In genomic region chr3:28326458-28326926, GRCh38 we compare ENCODE assay signal across 10 cellular contexts. TPM values are rescaled to one million over a fixed set of nuclear protein-coding genes. Genes with fewer than 3 reads are reported as not detected.
A peak's percentile ranks its signal among the peaks of the same experiment; 100 is the strongest.
DNase-seq lines count a peak whose midpoint lies in the region; ATAC-seq, FAIRE-seq and TF ChIP-seq lines count a peak whose summit lies in the region.
"Had no signal": no experiment of that assay in that cellular context is flagged by ENCODE, and none has a peak within 500 bp of the region (broad histone marks: within the 10 kb centered on the region; RNA-seq: fewer than 3 reads in every experiment).

No MANE protein-coding gene starts in this region.

- no peak for FAIRE-seq in HTR-8/SVneo (lab: Jason Lieb, UNC)
- FAIRE-seq: islet of Langerhans had no signal

- peak overlapping the region in 3 of 10 donors; percentile 2 to 17 (median 7) for H3K4me3 Mint-ChIP-seq in naive thymus-derived CD8-positive, alpha-beta T cell

- peaks cover 0 to 40% (median 0%) of the 10 kb centered on the region in 3 donors for H3K36me3 Mint-ChIP-seq in naive thymus-derived CD8-positive, alpha-beta T cell

- H3K27ac Mint-ChIP-seq in naive thymus-derived CD8-positive, alpha-beta T cell = peak overlapping the region in 6 of 10 donors; percentile 0 to 67 (median 17)

- ATAC-seq in GM19025 (IDR thresholded peaks at IDR 0.05; ENCODE audit: low read depth, unreplicated experiment) (peak; percentile 77), HG02798 (IDR thresholded peaks at IDR 0.05; ENCODE audit: poor library complexity, unreplicated experiment) (peak; percentile 89), SK-N-SH treated with all-trans-retinoic acid at 6 μM for 48 hours (peak; percentile 56)
- ATAC-seq in naive thymus-derived CD8-positive, alpha-beta T cell = peak; percentile 45 to 63
- ATAC-seq: HCT116 had no signal

- H3K4me1 Mint-ChIP-seq in naive thymus-derived CD8-positive, alpha-beta T cell = peaks cover 0 to 31% (median 4%) of the 10 kb centered on the region in 4 donors

- DNase-seq in naive thymus-derived CD8-positive, alpha-beta T cell = peak in 2 of 10 donors; percentile 17 to 49
- DNase-seq in HTR-8/SVneo (ENCODE audit: insufficient read length, low spot score) (no peak), GM19240 (ENCODE audit: insufficient read length, low spot score) (no peak), erythroblast (lab: John Stamatoyannopoulos, UW) (no peak), mucosa of gallbladder (ENCODE audit: low spot score) (no peak)

- H3K9me3 Mint-ChIP-seq in naive thymus-derived CD8-positive, alpha-beta T cell = no peaks in the 10 kb centered on the region

- no peak for TF ChIP-seq POLR2A in erythroblast (IDR thresholded peaks at IDR 0.05; ENCODE audit: low read length)

- no peaks in the 10 kb centered on the region for H3K27me3 Mint-ChIP-seq in naive thymus-derived CD8-positive, alpha-beta T cell

- POLR2A ChIA-PET in naive thymus-derived CD8-positive, alpha-beta T cell (lab: Charles Lee) = interaction anchor here (0.7 to 1.6 kb wide), 2 partner anchors 23 to 604 kb away, joined by 6 to 7 read pairs; partner anchors contain the start of gene EOMES

TF ChIP-seq in SK-N-SH treated with all-trans-retinoic acid at 6 μM for 48 hours, 23 proteins besides CTCF, POLR2A, EP300 and RAD21:
- TF ChIP-seq RARB (CRISPR knock-in tag; IDR thresholded peaks at IDR 0.05) = no peak
- no peak for TF ChIP-seq ZNF8 (CRISPR knock-in tag; IDR thresholded peaks at IDR 0.05)
- TF ChIP-seq TOX (CRISPR knock-in tag; IDR thresholded peaks at IDR 0.05; ENCODE audit: borderline replicate concordance) = no peak
- no peak for TF ChIP-seq CSDC2 (CRISPR knock-in tag; IDR thresholded peaks at IDR 0.05)
- no peak for TF ChIP-seq ZFP30 (CRISPR knock-in tag; IDR thresholded peaks at IDR 0.05)
- TF ChIP-seq PATZ1 (CRISPR knock-in tag; IDR thresholded peaks at IDR 0.05; ENCODE audit: borderline replicate concordance) = no peak
- no peak for TF ChIP-seq ARNTL (CRISPR knock-in tag; IDR thresholded peaks at IDR 0.05; ENCODE audit: borderline replicate concordance, low read depth)
- TF ChIP-seq, protein P1, sequence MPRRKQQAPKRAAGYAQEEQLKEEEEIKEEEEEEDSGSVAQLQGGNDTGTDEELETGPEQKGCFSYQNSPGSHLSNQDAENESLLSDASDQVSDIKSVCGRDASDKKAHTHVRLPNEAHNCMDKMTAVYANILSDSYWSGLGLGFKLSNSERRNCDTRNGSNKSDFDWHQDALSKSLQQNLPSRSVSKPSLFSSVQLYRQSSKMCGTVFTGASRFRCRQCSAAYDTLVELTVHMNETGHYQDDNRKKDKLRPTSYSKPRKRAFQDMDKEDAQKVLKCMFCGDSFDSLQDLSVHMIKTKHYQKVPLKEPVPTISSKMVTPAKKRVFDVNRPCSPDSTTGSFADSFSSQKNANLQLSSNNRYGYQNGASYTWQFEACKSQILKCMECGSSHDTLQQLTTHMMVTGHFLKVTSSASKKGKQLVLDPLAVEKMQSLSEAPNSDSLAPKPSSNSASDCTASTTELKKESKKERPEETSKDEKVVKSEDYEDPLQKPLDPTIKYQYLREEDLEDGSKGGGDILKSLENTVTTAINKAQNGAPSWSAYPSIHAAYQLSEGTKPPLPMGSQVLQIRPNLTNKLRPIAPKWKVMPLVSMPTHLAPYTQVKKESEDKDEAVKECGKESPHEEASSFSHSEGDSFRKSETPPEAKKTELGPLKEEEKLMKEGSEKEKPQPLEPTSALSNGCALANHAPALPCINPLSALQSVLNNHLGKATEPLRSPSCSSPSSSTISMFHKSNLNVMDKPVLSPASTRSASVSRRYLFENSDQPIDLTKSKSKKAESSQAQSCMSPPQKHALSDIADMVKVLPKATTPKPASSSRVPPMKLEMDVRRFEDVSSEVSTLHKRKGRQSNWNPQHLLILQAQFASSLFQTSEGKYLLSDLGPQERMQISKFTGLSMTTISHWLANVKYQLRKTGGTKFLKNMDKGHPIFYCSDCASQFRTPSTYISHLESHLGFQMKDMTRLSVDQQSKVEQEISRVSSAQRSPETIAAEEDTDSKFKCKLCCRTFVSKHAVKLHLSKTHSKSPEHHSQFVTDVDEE (CRISPR knock-in tag; IDR thresholded peaks at IDR 0.05) = no peak
- TF ChIP-seq ZC3H10 (CRISPR knock-in tag; IDR thresholded peaks at IDR 0.05) = no peak
- no peak for TF ChIP-seq BACH2 (CRISPR knock-in tag; IDR thresholded peaks at IDR 0.05; ENCODE audit: borderline replicate concordance)
- TF ChIP-seq, protein P2, sequence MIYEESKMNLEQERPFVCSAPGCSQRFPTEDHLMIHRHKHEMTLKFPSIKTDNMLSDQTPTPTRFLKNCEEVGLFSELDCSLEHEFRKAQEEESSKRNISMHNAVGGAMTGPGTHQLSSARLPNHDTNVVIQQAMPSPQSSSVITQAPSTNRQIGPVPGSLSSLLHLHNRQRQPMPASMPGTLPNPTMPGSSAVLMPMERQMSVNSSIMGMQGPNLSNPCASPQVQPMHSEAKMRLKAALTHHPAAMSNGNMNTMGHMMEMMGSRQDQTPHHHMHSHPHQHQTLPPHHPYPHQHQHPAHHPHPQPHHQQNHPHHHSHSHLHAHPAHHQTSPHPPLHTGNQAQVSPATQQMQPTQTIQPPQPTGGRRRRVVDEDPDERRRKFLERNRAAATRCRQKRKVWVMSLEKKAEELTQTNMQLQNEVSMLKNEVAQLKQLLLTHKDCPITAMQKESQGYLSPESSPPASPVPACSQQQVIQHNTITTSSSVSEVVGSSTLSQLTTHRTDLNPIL (CRISPR knock-in tag; IDR thresholded peaks at IDR 0.05; ENCODE audit: low read depth) = no peak
- TF ChIP-seq ZFP3 (CRISPR knock-in tag; IDR thresholded peaks at IDR 0.05) = no peak
- TF ChIP-seq ZNF565 (CRISPR knock-in tag; conservative IDR thresholded peaks at IDR 0.05; ENCODE audit: low read depth) = no peak

RNA-seq across cellular contexts. Expression of gene ZCWPW2, which starts 22.0 kb away (rescaled TPM):
- 1 to 10 TPM in 1 of 2 experiments, under 1 TPM in 1; 0.62 to 1.0 TPM for total RNA-seq in naive thymus-derived CD8-positive, alpha-beta T cell
- under 1 TPM; 0.51 to 0.69 (median 0.68) TPM for polyA plus RNA-seq in naive thymus-derived CD8-positive, alpha-beta T cell
- 1.4 TPM for total RNA-seq in mucosa of gallbladder

RNA-seq across cellular contexts. Expression of gene AZI2, which starts 22.1 kb away (rescaled TPM):
- total RNA-seq in naive thymus-derived CD8-positive, alpha-beta T cell = 10 to 100 TPM; 45.5 to 47.3 TPM
- 10 to 100 TPM; 41.3 to 54.0 (median 43.6) TPM for polyA plus RNA-seq in naive thymus-derived CD8-positive, alpha-beta T cell
- total RNA-seq in mucosa of gallbladder = 55.1 TPM
